Comparison of ENCODE assay signal across 10 cellular contexts in genomic region chr15:52483712-52484111, GRCh38. TPM values are rescaled to one million over a fixed set of nuclear protein-coding genes. Genes with fewer than 3 reads are reported as not detected.
A peak's percentile ranks its signal among the peaks of the same experiment; 100 is the strongest.
DNase-seq lines count a peak whose midpoint lies in the region; ATAC-seq and TF ChIP-seq lines count a peak whose summit lies in the region.
"Had no signal": no experiment of that assay in that cellular context is flagged by ENCODE, and none has a peak within 500 bp of the region (broad histone marks: within the 10 kb centered on the region; RNA-seq: fewer than 3 reads in every experiment).

No MANE protein-coding gene starts in this region.

- H3K27me3 Mint-ChIP-seq in activated CD4-positive, alpha-beta T cell treated with anti-CD3 and anti-CD28 coated beads, Interleukin-2, amount 10 ng/mL, durations not matched to agents 24 days and 14 days = no peaks in the 10 kb centered on the region
- no peaks in the 10 kb centered on the region for H3K27me3 Mint-ChIP-seq in T-helper 17 cell
- no peaks in the 10 kb centered on the region for H3K27me3 Mint-ChIP-seq in stimulated activated naive B cell treated with anti-CD40 and anti-IgM and Interleukin-4, amounts not matched to agents 10 μg/mL and 1 μg/mL and 100 μg/mL, for 72 hours

- no peaks in the 10 kb centered on the region for H3K9me3 Mint-ChIP-seq in activated CD4-positive, alpha-beta T cell treated with anti-CD3 and anti-CD28 coated beads, Interleukin-2, amount 10 ng/mL, durations not matched to agents 24 days and 14 days
- no peaks in the 10 kb centered on the region for H3K9me3 Mint-ChIP-seq in stimulated activated naive B cell treated with anti-CD40 and anti-IgM and Interleukin-4, amounts not matched to agents 10 μg/mL and 1 μg/mL and 100 μg/mL, for 72 hours

- no peaks in the 10 kb centered on the region for H3K9me3 ChIP-seq in T-helper 17 cell (ENCODE audit: control insufficient read depth, low read length, poor library complexity, severe bottlenecking)

- no peak overlapping the region for H3K4me3 ChIP-seq in fibroblast of pulmonary artery (replicated peaks; ENCODE audit: low read depth, low read length)

- no peak for TF ChIP-seq CTCF in fibroblast of pulmonary artery (IDR thresholded peaks at IDR 0.05; ENCODE audit: low read length, missing control alignments)

- peak overlapping the region; percentile 13 for H3K27ac Mint-ChIP-seq in activated CD4-positive, alpha-beta T cell treated with anti-CD3 and anti-CD28 coated beads, Interleukin-2, amount 10 ng/mL, durations not matched to agents 24 days and 14 days
- peak overlapping the region; percentile 88 for H3K27ac Mint-ChIP-seq in T-helper 17 cell
- H3K27ac Mint-ChIP-seq in stimulated activated naive B cell treated with anti-CD40 and anti-IgM and Interleukin-4, amounts not matched to agents 10 μg/mL and 1 μg/mL and 100 μg/mL, for 72 hours = peak overlapping the region; percentile 37

- ATAC-seq in T-helper 17 cell = no peak
- no peak for ATAC-seq in stimulated activated naive B cell treated with anti-CD40 and anti-IgM and Interleukin-4, amounts not matched to agents 10 μg/mL and 1 μg/mL and 100 μg/mL, for 72 hours (replicated peaks)

- DNase-seq in activated CD4-positive, alpha-beta T cell treated with anti-CD3 and anti-CD28 coated beads, Interleukin-2, amount 10 ng/mL, durations not matched to agents 24 days and 14 days = no peak
- no peak for DNase-seq in activated CD4-positive, alpha-beta T cell treated with anti-CD3 and anti-CD28 coated beads, Interleukin-2, amount 50 U/mL, for 1 hour
- DNase-seq in T-helper 17 cell (no peak), fibroblast of pulmonary artery (ENCODE audit: low read depth) (peak; percentile 63), DMS114 treated with DMSO at 0.1 percent for 48 hours (lab: John Stamatoyannopoulos, UW; ENCODE audit: unreplicated experiment) (no peak), OCI-M1 (lab: John Stamatoyannopoulos, UW) (no peak)
- no peak for DNase-seq in stimulated activated naive B cell treated with anti-CD40 and anti-IgM and Interleukin-4, amounts not matched to agents 10 μg/mL and 1 μg/mL and 100 μg/mL, for 72 hours
- no peak for DNase-seq in activated CD8-positive, alpha-beta memory T cell treated with anti-CD3 and anti-CD28 coated beads, Interleukin-2, amount 50 U/mL, for 4 hours
- DNase-seq: activated CD4-positive, alpha-beta T cell treated with anti-CD3 and anti-CD28 coated beads for 1 hour; stimulated activated naive CD4-positive, alpha-beta T cell had no signal

- no peak overlapping the region for H3K4me3 Mint-ChIP-seq in activated CD4-positive, alpha-beta T cell treated with anti-CD3 and anti-CD28 coated beads, Interleukin-2, amount 10 ng/mL, durations not matched to agents 24 days and 14 days
- H3K4me3 Mint-ChIP-seq in T-helper 17 cell = peak overlapping the region; percentile 63
- no peak overlapping the region for H3K4me3 Mint-ChIP-seq in stimulated activated naive B cell treated with anti-CD40 and anti-IgM and Interleukin-4, amounts not matched to agents 10 μg/mL and 1 μg/mL and 100 μg/mL, for 72 hours

- peaks cover 51% of the 10 kb centered on the region for H3K4me1 Mint-ChIP-seq in activated CD4-positive, alpha-beta T cell treated with anti-CD3 and anti-CD28 coated beads, Interleukin-2, amount 10 ng/mL, durations not matched to agents 24 days and 14 days
- peaks cover 65% of the 10 kb centered on the region for H3K4me1 Mint-ChIP-seq in T-helper 17 cell
- H3K4me1 Mint-ChIP-seq in stimulated activated naive B cell treated with anti-CD40 and anti-IgM and Interleukin-4, amounts not matched to agents 10 μg/mL and 1 μg/mL and 100 μg/mL, for 72 hours = peaks cover 40 to 75% of the 10 kb centered on the region in 2 donors

- intact Hi-C loops in activated CD4-positive, alpha-beta T cell treated with anti-CD3 and anti-CD28 coated beads, Interleukin-2, amount 10 ng/mL, durations not matched to agents 24 days and 14 days (cut with micrococcal nuclease) = no loop called here

- H3K36me3 Mint-ChIP-seq in activated CD4-positive, alpha-beta T cell treated with anti-CD3 and anti-CD28 coated beads, Interleukin-2, amount 10 ng/mL, durations not matched to agents 24 days and 14 days (ENCODE audit: low read depth) = no peaks in the 10 kb centered on the region
- no peaks in the 10 kb centered on the region for H3K36me3 Mint-ChIP-seq in T-helper 17 cell (ENCODE audit: low read depth)
- peaks cover 0 to 2% of the 10 kb centered on the region in 2 donors for H3K36me3 Mint-ChIP-seq in stimulated activated naive B cell treated with anti-CD40 and anti-IgM and Interleukin-4, amounts not matched to agents 10 μg/mL and 1 μg/mL and 100 μg/mL, for 72 hours

RNA-seq across cellular contexts. Expression of gene MYO5A, which starts 45.0 kb away (rescaled TPM):
- total RNA-seq in activated CD4-positive, alpha-beta T cell treated with anti-CD3 and anti-CD28 coated beads, Interleukin-2, amount 10 ng/mL, durations not matched to agents 24 days and 14 days = 19.8 and 23.7 TPM in 2 replicates
- total RNA-seq in T-helper 17 cell = 10 to 100 TPM; 50.6 to 58.4 TPM

Comparison
In these comparisons a context has a peak if more than half of its experiments do, and no peak if none do; other contexts are left out.
1. H3K27ac Mint-ChIP-seq: peak in every context shown above with its lines; median percentile 88 in T-helper 17 cell; 37 in stimulated activated naive B cell treated with anti-CD40 and anti-IgM and Interleukin-4, amounts not matched to agents 10 μg/mL and 1 μg/mL and 100 μg/mL, for 72 hours; 13 in activated CD4-positive, alpha-beta T cell treated with anti-CD3 and anti-CD28 coated beads, Interleukin-2, amount 10 ng/mL, durations not matched to agents 24 days and 14 days.